5 cellular contexts compared by ENCODE assay signal in genomic region chr6:154938727-154939285, GRCh38. TPM values are rescaled to one million over a fixed set of nuclear protein-coding genes. Genes with fewer than 3 reads are reported as not detected.
DNase-seq lines count a peak whose midpoint lies in the region; ATAC-seq, FAIRE-seq and TF ChIP-seq lines count a peak whose summit lies in the region.
"Not testable (repeated sequence)": the region's sequence is repeated elsewhere in the genome, so short reads cannot be mapped to it uniquely, and the experiment has no call there.

No MANE protein-coding gene starts in this region.

- TF ChIP-seq EP300 in A549 (IDR thresholded peaks at IDR 0.05), result not testable (repeated sequence)

- not testable (repeated sequence) for H2AFZ ChIP-seq in IMR-90 (replicated peaks; ENCODE audit: low read length, poor library complexity)

- H3K9ac ChIP-seq in IMR-90 (ENCODE audit: low read depth, low read length), result not testable (repeated sequence)

- not testable (repeated sequence) for H3K4me3 Mint-ChIP-seq in WTC11

- H3K4ac ChIP-seq in IMR-90 (ENCODE audit: low read depth, low read length), result 0 out of 2 replicates have a peak overlapping the region, but pooled peaks have one; percentile 18

- not testable (repeated sequence) for TF ChIP-seq RAD21 in A549 (conservative IDR thresholded peaks at IDR 0.05 in 1 of 2, IDR thresholded peaks at IDR 0.05 in 1 of 2); IMR-90 (IDR thresholded peaks at IDR 0.05; ENCODE audit: low read length)

- H3K4me3 ChIP-seq in A549; HEK293 (ENCODE audit: low read depth, low read length); IMR-90 (ENCODE audit: insufficient read depth, low read depth, low read length): not testable (repeated sequence)

- not testable (repeated sequence) for H2AK9ac ChIP-seq in IMR-90 (replicated peaks; ENCODE audit: low read depth, low read length, poor library complexity)

- TF ChIP-seq CTCF in A549 (IDR thresholded peaks at IDR 0.05); HEK293 (tag by site-specific recombination; IDR thresholded peaks at IDR 0.05); IMR-90 (conservative IDR thresholded peaks at IDR 0.05; ENCODE audit: low read depth, low read length); WTC11 (IDR thresholded peaks at IDR 0.05): not testable (repeated sequence)

- H3K9me1 ChIP-seq in IMR-90 (ENCODE audit: insufficient read depth, low read length), result not testable (repeated sequence)

- H4K8ac ChIP-seq in IMR-90 (ENCODE audit: low read depth in 2 of 2, low read length in 2 of 2), result not testable (repeated sequence)

- intact Hi-C loops in IMR-90 (cut with micrococcal nuclease); posterior vena cava (cut with DNase I): not testable (repeated sequence)

- not testable (repeated sequence) for DNase-seq in A549 (ENCODE audit: low read depth in 1 of 2, low spot score in 1 of 2); IMR-90; WTC11 (ENCODE audit: low spot score)
- peak; percentile 52 for DNase-seq in posterior vena cava (ENCODE audit: low spot score)

- FAIRE-seq in A549 (lab: Jason Lieb, UNC), result not testable (repeated sequence)

- H2BK20ac ChIP-seq in IMR-90 (ENCODE audit: low read depth, low read length), result peak overlapping the region; percentile 59; the same call in 1 of the 2 replicates

- H3K79me1 ChIP-seq in IMR-90 (ENCODE audit: low read depth in 1 of 2, low read length in 2 of 2), result peaks cover 0 to 10% of the 10 kb centered on the region in 2 experiments; a peak in 1 of 4 replicates

- not testable (repeated sequence) for H2BK15ac ChIP-seq in IMR-90 (ENCODE audit: low read depth, low read length)

- 91% methylated on average over 16 of the region's 16 CpGs for WGBS in A549 (ENCODE audit: missing lambda C conversion rate)
- WGBS in IMR-90 (ENCODE audit: extremely low coverage in 2 of 2, insufficient read length in 1 of 2), 2 experiments, result no CpG with 5 or more reads among the region's 16 CpGs

- H4K91ac ChIP-seq in IMR-90 (ENCODE audit: insufficient read depth, low read depth, low read length), result 0 out of 2 replicates have a peak overlapping the region, but pooled peaks have one; percentile 38

- H2BK120ac ChIP-seq in IMR-90 (ENCODE audit: low read depth, low read length), result not testable (repeated sequence)

- H3K36me3 Mint-ChIP-seq in WTC11, result not testable (repeated sequence)

- not testable (repeated sequence) for H3K27ac Mint-ChIP-seq in WTC11

- H3K9me3 Mint-ChIP-seq in WTC11, result not testable (repeated sequence)

- not testable (repeated sequence) for H3K4me1 Mint-ChIP-seq in WTC11

- ATAC-seq in A549; IMR-90 (ENCODE audit: low read depth); WTC11: not testable (repeated sequence)

- BruUV-seq in IMR-90 (replicated peaks; lab: Mats Ljungman, UMichigan), result not testable (repeated sequence)

- H3K4me2 ChIP-seq in A549; IMR-90 (ENCODE audit: low read depth, low read length): not testable (repeated sequence)

- dilution Hi-C loops in IMR-90 (cut with HindIII; ENCODE audit: low sequenced_read_pairs, unreplicated experiment), result not testable (repeated sequence)

- H3K56ac ChIP-seq in IMR-90 (ENCODE audit: extremely low read depth, insufficient read depth, low read length), result not testable (repeated sequence)

- peak overlapping the region; percentile 46; the same call in 1 of the 2 replicates for H2AK5ac ChIP-seq in IMR-90 (ENCODE audit: low read depth, low read length)

- TF ChIP-seq POLR2A in A549 (IDR thresholded peaks at IDR 0.05; ENCODE audit: low read length); IMR-90 (IDR thresholded peaks at IDR 0.05; ENCODE audit: low read depth, low read length): not testable (repeated sequence)

- POLR2A ChIA-PET in A549 (lab: Yijun Ruan, JAX); IMR-90 (lab: Charles Lee; ENCODE audit: unreplicated experiment); WTC11 (lab: Charles Lee): not testable (repeated sequence)
- POLR2A ChIA-PET in HEK293 (lab: Yijun Ruan, JAX), result interaction anchor here (0.7 kb wide), 1 partner anchor 58 kb away, joined by 3 read pairs; no protein-coding TSS in a partner anchor

- not testable (repeated sequence) for H3K9me3 ChIP-seq in A549; HEK293 (ENCODE audit: control insufficient read depth, insufficient read depth, low read depth, low read length); IMR-90 (ENCODE audit: control insufficient read depth, insufficient read depth, low read length)

- CTCF ChIA-PET in A549 (lab: Yijun Ruan, JAX), result interaction anchor here (0.7 kb wide), 1 partner anchor 10 kb away, joined by 3 read pairs; no protein-coding TSS in a partner anchor
- CTCF ChIA-PET in HEK293 (lab: Yijun Ruan, JAX), result interaction anchor here (0.6 kb wide), 2 partner anchors 52 to 251 kb away, joined by 3 to 5 read pairs; no protein-coding TSS in a partner anchor
- CTCF ChIA-PET in IMR-90 (lab: Yijun Ruan, JAX), result interaction anchor here (0.6 to 1.4 kb wide), 3 partner anchors 11 to 239 kb away, joined by 3 read pairs; no protein-coding TSS in a partner anchor
- CTCF ChIA-PET in WTC11 (lab: Charles Lee), result not testable (repeated sequence)

- H3K27me3 ChIP-seq in IMR-90 (ENCODE audit: control insufficient read depth, insufficient read depth, low read length), result not testable (repeated sequence)

- H3K27me3 Mint-ChIP-seq in WTC11 (ENCODE audit: low read depth), result not testable (repeated sequence)

- H4K5ac ChIP-seq in IMR-90 (ENCODE audit: low read depth, low read length), result not testable (repeated sequence)

- not testable (repeated sequence) for H3K23ac ChIP-seq in IMR-90 (ENCODE audit: low read depth, low read length)

- H2BK5ac ChIP-seq in IMR-90 (ENCODE audit: low read depth, low read length, poor library complexity, severe bottlenecking), result not testable (repeated sequence)

- not testable (repeated sequence) for H3K14ac ChIP-seq in IMR-90 (replicated peaks; ENCODE audit: low read depth, low read length)

- H3K18ac ChIP-seq in IMR-90 (ENCODE audit: low read depth, low read length), result not testable (repeated sequence)

- H4K20me1 ChIP-seq in IMR-90 (ENCODE audit: insufficient read depth, low read length), result not testable (repeated sequence)

- H3K27ac ChIP-seq in A549; HEK293 (ENCODE audit: extremely low read depth, low read depth, low read length); IMR-90 (ENCODE audit: insufficient read depth, low read length): not testable (repeated sequence)

- in situ Hi-C loops in IMR-90 (cut with MboI; ENCODE audit: low sequenced_read_pairs), result not testable (repeated sequence)

- H3K4me1 ChIP-seq in A549; HEK293 (ENCODE audit: control insufficient read depth, insufficient read depth, low read length): not testable (repeated sequence)
- peaks cover 11% of the 10 kb centered on the region for H3K4me1 ChIP-seq in IMR-90 (ENCODE audit: control insufficient read depth, insufficient read depth, low read length)

- H3K36me3 ChIP-seq in HEK293 (ENCODE audit: control insufficient read depth in 2 of 2, insufficient read depth in 1 of 2, low read length in 2 of 2); IMR-90 (ENCODE audit: control insufficient read depth, insufficient read depth, low read length): not testable (repeated sequence)

TF ChIP-seq in A549, 52 proteins besides CTCF, POLR2A, EP300 and RAD21:
- TF ChIP-seq ZC3H11A (IDR thresholded peaks at IDR 0.05), result peak; percentile 7; the same call in 1 of the 2 replicates

TF ChIP-seq in HEK293, 187 proteins besides CTCF, POLR2A, EP300 and RAD21 (continues in another document):
- peak; percentile 81; the same call in 1 of the 2 replicates for TF ChIP-seq ZNF140 (tag by site-specific recombination; IDR thresholded peaks at IDR 0.05)
- 0 out of 2 replicates have a peak, but pooled peaks have one; percentile 40 for TF ChIP-seq ZNF202 (tag by site-specific recombination; IDR thresholded peaks at IDR 0.05; ENCODE audit: borderline replicate concordance)
- peak; percentile 42 for TF ChIP-seq ZNF654 (tag by site-specific recombination; IDR thresholded peaks at IDR 0.05; ENCODE audit: low read depth)
- peak; percentile 76 for TF ChIP-seq ZBTB8A (tag by site-specific recombination; IDR thresholded peaks at IDR 0.05)

TF ChIP-seq in WTC11, 78 proteins besides CTCF, POLR2A, EP300 and RAD21:
- 0 out of 2 replicates have a peak, but pooled peaks have one; percentile 46 for TF ChIP-seq HMGA2 (CRISPR knock-in tag; IDR thresholded peaks at IDR 0.05)

RNA-seq across cellular contexts. Expression of gene TIAM2, which starts 56.3 kb away (rescaled TPM):
- 3.0 and 3.1 TPM in 2 replicates for polyA plus RNA-seq in A549 (2011; rRNA removed)
- 1.2 TPM in 2 replicates for polyA plus RNA-seq in A549 (2012; cell fraction: cytosol; rRNA removed)
- 3.1 and 4.3 TPM in 2 replicates for polyA plus RNA-seq in A549 (2012; cell fraction: nucleus; rRNA removed)
- polyA plus RNA-seq in A549 (2017; fragmentation: RNase III; extraction: RNeasy Plus Mini Kit Qiagen cat#74134 plus additional on column Dnase treatment), result 2.2 to 2.5 TPM (median 2.5 TPM) in 3 replicates
- polyA minus RNA-seq in A549 (2011; rRNA and poly(A)+ RNA removed), result 4.4 and 8.3 TPM in 2 replicates
- total RNA-seq in IMR-90 (2012; rRNA removed), result 4.7 and 5.6 TPM in 2 replicates
- polyA plus RNA-seq in IMR-90 (2012; rRNA removed), result 2.4 and 3.1 TPM in 2 replicates
- polyA plus RNA-seq in IMR-90 (2012; cell fraction: cytosol; rRNA removed), result 1.3 and 4.4 TPM in 2 replicates
- 2.7 and 10.6 TPM in 2 replicates for polyA plus RNA-seq in IMR-90 (2012; cell fraction: nucleus; rRNA removed; ENCODE audit: low replicate concordance)
- total RNA-seq in WTC11 (2021), result 15.1 to 19.2 TPM (median 16.9 TPM) in 3 replicates
- 10 to 100 TPM in 1 of 2 donors, 1 to 10 TPM in 1; 7.8 to 11.2 TPM for total RNA-seq in posterior vena cava
